ENCODE assay signal across 8 cellular contexts in the genomic region with DNA sequence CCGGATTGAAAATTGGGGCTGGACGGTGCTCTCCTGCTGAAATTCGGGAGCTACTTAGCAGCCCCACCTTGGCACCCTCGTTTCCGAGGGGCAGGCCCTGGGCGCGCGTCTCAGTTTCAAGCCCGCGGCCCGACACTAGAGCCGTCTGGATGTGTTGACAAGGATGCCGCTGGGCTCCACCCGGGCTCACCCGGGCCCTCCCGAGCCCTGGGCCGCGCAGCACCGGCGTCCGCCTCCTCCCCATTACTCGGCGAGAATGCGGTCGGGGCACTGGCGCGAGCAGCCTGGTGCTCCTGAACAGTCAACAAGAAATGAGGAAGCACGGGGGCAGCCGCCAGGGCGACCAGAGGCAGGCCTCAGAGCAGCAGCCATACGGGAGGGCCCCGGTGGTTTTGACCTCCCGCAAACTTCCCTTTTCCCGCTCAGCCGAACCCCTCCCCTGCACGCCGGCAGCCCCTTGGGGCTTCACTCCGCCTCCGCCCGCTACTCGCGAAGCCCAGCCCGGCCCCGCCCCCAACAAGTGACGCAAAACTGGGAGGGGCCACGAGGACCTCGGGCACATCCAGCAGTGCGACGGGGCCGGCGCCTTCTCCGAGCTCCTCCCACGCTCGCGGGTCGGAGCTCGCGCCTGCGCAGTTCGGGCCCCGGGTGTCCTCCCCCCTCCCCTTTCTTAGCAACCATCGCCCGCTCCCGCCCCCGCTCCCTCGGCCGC. TPM values are rescaled to one million over a fixed set of nuclear protein-coding genes. Genes with fewer than 3 reads are reported as not detected.
DNase-seq lines count a peak whose midpoint lies in the region; ATAC-seq, FAIRE-seq and TF ChIP-seq lines count a peak whose summit lies in the region.

No MANE protein-coding gene starts in this region.

- H3K36me3 Mint-ChIP-seq in activated naive CD8-positive, alpha-beta T cell treated with anti-CD3 and anti-CD28 coated beads, Interleukin-2, amount 10 ng/mL, durations not matched to agents 7 days and 5 days, result peaks cover 44% of the 10 kb centered on the region

- H3K27me3 Mint-ChIP-seq in activated naive CD8-positive, alpha-beta T cell treated with anti-CD3 and anti-CD28 coated beads, Interleukin-2, amount 10 ng/mL, durations not matched to agents 7 days and 5 days, result no peaks in the 10 kb centered on the region

- H3K4me3 Mint-ChIP-seq in activated naive CD8-positive, alpha-beta T cell treated with anti-CD3 and anti-CD28 coated beads, Interleukin-2, amount 10 ng/mL, durations not matched to agents 7 days and 5 days, result peak overlapping the region; percentile 74

- peak; percentile 84 for ATAC-seq in HG02623 (IDR thresholded peaks at IDR 0.05; ENCODE audit: unreplicated experiment)
- ATAC-seq in activated naive CD8-positive, alpha-beta T cell treated with anti-CD3 and anti-CD28 coated beads, Interleukin-2, amount 10 ng/mL, durations not matched to agents 7 days and 5 days (ENCODE audit: low read depth), result peak; percentile 88
- ATAC-seq in Right ventricle myocardium superior (ENCODE audit: poor library complexity), result peak; percentile 98
- peak; percentile 92 to 97 (median 94) for ATAC-seq in pancreas

- POLR2A ChIA-PET in activated naive CD8-positive, alpha-beta T cell treated with anti-CD3 and anti-CD28 coated beads, Interleukin-2, amount 10 ng/mL, durations not matched to agents 7 days and 5 days (lab: Charles Lee), result interaction anchor here (0.6 to 7.1 kb wide), 21 partner anchors 10 to 1261 kb away, joined by 3 to 100 read pairs (median 4); partner anchors contain the start of gene MFSD11

- H3K9me3 Mint-ChIP-seq in activated naive CD8-positive, alpha-beta T cell treated with anti-CD3 and anti-CD28 coated beads, Interleukin-2, amount 10 ng/mL, durations not matched to agents 7 days and 5 days, result peaks cover 16% of the 10 kb centered on the region

- H3K4me3 ChIP-seq in GM12864 (ENCODE audit: low read depth, low read length), result peak overlapping the region; percentile 48
- peak overlapping the region; percentile 18 to 80 (median 60) for H3K4me3 ChIP-seq in pancreas
- peak overlapping the region; percentile 86 to 95 for H3K4me3 ChIP-seq in tibial artery

- H3K36me3 ChIP-seq in pancreas (no peaks in the 10 kb centered on the region), tibial artery (peaks cover 0 to 19% (median 14%) of the 10 kb centered on the region in 3 donors)

- no peak for FAIRE-seq in pancreas (lab: Jason Lieb, UNC)

- TF ChIP-seq CTCF in GM12864 (IDR thresholded peaks at IDR 0.05; ENCODE audit: low read depth, low read length, missing control alignments), result no peak
- TF ChIP-seq CTCF in pancreas (IDR thresholded peaks at IDR 0.05), result no peak
- no peak for TF ChIP-seq CTCF in tibial artery (IDR thresholded peaks at IDR 0.05)

- peaks cover 49% of the 10 kb centered on the region for H3K4me1 Mint-ChIP-seq in activated naive CD8-positive, alpha-beta T cell treated with anti-CD3 and anti-CD28 coated beads, Interleukin-2, amount 10 ng/mL, durations not matched to agents 7 days and 5 days

- H3K9me3 ChIP-seq in pancreas, result no peaks in the 10 kb centered on the region
- H3K9me3 ChIP-seq in tibial artery, result no peaks in the 10 kb centered on the region

- H3K27me3 ChIP-seq in pancreas, result no peaks in the 10 kb centered on the region
- H3K27me3 ChIP-seq in tibial artery, result no peaks in the 10 kb centered on the region

- WGBS in pancreas, 2 donors, result 1% methylated on average over 56 to 67 of the region's 67 CpGs

- peak overlapping the region; percentile 89 for H3K27ac Mint-ChIP-seq in activated naive CD8-positive, alpha-beta T cell treated with anti-CD3 and anti-CD28 coated beads, Interleukin-2, amount 10 ng/mL, durations not matched to agents 7 days and 5 days

- intact Hi-C loops in Right ventricle myocardium superior (cut with DNase I) (loop anchor here (5.0 kb wide), 1 partner anchor 33 kb away; no protein-coding TSS in a partner anchor), pancreas (cut with DNase I) (no loop called here), tibial artery (cut with DNase I; ENCODE audit: low total_unique reads) (loop anchor here (5.0 kb wide), 1 partner anchor 43 kb away; no protein-coding TSS in a partner anchor)

- H3K27ac ChIP-seq in pancreas (peak overlapping the region; percentile 87 to 94 (median 90)), tibial artery (peak overlapping the region; percentile 95 to 97)

- DNase-seq in GM12864 (ENCODE audit: low read depth), result peak; percentile 90
- peak; percentile 93 for DNase-seq in NCI-H1105 (lab: John Stamatoyannopoulos, UW)
- DNase-seq in SKM-1 (lab: John Stamatoyannopoulos, UW; ENCODE audit: unreplicated experiment), result peak; percentile 97
- peak; percentile 100 for DNase-seq in activated naive CD8-positive, alpha-beta T cell treated with anti-CD3 and anti-CD28 coated beads, Interleukin-2, amount 10 ng/mL, durations not matched to agents 7 days and 5 days
- DNase-seq in Right ventricle myocardium superior, result peak; percentile 100
- peak; percentile 98 to 100 (median 100) for DNase-seq in pancreas
- DNase-seq in tibial artery, result peak; percentile 98 to 100

- H3K4me1 ChIP-seq in pancreas (peaks cover 8 to 31% (median 23%) of the 10 kb centered on the region in 3 donors), tibial artery (peaks cover 0 to 22% (median 13%) of the 10 kb centered on the region in 4 donors)

RNA-seq across cellular contexts. Expression of gene SEC14L1, which starts 0.4 kb away (rescaled TPM):
- total RNA-seq in activated naive CD8-positive, alpha-beta T cell treated with anti-CD3 and anti-CD28 coated beads, Interleukin-2, amount 10 ng/mL, durations not matched to agents 7 days and 5 days, result 10 to 100 TPM; 74.6 to 77.5 TPM
- total RNA-seq in Right ventricle myocardium superior (63.9 TPM), pancreas (10 to 100 TPM; 28.7 to 45.5 (median 34.2) TPM)
- 10 to 100 TPM; 17.8 to 18.6 TPM for polyA plus RNA-seq in pancreas

Comparison
In these comparisons a context has a peak if more than half of its experiments do, and no peak if none do; other contexts are left out.
1. Peak in every context shown above with its lines: DNase-seq, ATAC-seq, H3K4me3 ChIP-seq and H3K27ac ChIP-seq.
2. intact Hi-C loops: an anchor here in Right ventricle myocardium superior (5.0 kb wide) and tibial artery (5.0 kb wide); none called in pancreas.